In genomic region chr16:68488559-68488958, GRCh38 we compare ENCODE assay signal across 40 cellular contexts. TPM values are rescaled to one million over a fixed set of nuclear protein-coding genes. Genes with fewer than 3 reads are reported as not detected.
"Had no signal": no experiment of that assay in that cellular context is flagged by ENCODE, and none has a peak within 500 bp of the region (broad histone marks: within the 10 kb centered on the region; RNA-seq: fewer than 3 reads in every experiment).

No MANE protein-coding gene starts in this region.

- H3K36me3 Mint-ChIP-seq: activated CD4-positive, alpha-beta memory T cell treated with anti-CD3 and anti-CD28 coated beads for 36 hours; activated CD8-positive, alpha-beta memory T cell treated with anti-CD3 and anti-CD28 coated beads, Interleukin-2, amount 10 ng/mL, durations not matched to agents 7 days and 5 days; activated naive CD8-positive, alpha-beta T cell treated with anti-CD3 and anti-CD28 coated beads for 36 hours had no signal

- H3K4me1 Mint-ChIP-seq: activated CD8-positive, alpha-beta memory T cell treated with anti-CD3 and anti-CD28 coated beads, Interleukin-2, amount 10 ng/mL, durations not matched to agents 7 days and 5 days; activated T-helper 17 cell treated with anti-CD3 and anti-CD28 coated beads, Interleukin-2, amount 50 U/mL, for 72 hours; central memory CD8-positive, alpha-beta T cell had no signal

- ATAC-seq: activated CD8-positive, alpha-beta memory T cell treated with anti-CD3 and anti-CD28 coated beads, Interleukin-2, amount 10 ng/mL, durations not matched to agents 7 days and 5 days; activated T-cell treated with anti-CD3 and anti-CD28 coated beads, Interleukin-2, amount 50 U/mL, for 72 hours; activated T-helper 17 cell treated with anti-CD3 and anti-CD28 coated beads, Interleukin-2, amount 50 U/mL, for 72 hours had no signal

- FAIRE-seq: RCC 7860 had no signal

- H3K27me3 ChIP-seq: cardiac muscle cell had no signal

- H3K27me3 Mint-ChIP-seq: activated CD4-positive, alpha-beta memory T cell treated with anti-CD3 and anti-CD28 coated beads for 36 hours; activated naive CD8-positive, alpha-beta T cell treated with anti-CD3 and anti-CD28 coated beads for 36 hours; activated T-helper 17 cell treated with anti-CD3 and anti-CD28 coated beads, Interleukin-2, amount 50 U/mL, for 72 hours had no signal

- H3K27ac ChIP-seq: cardiac muscle cell, PC-9, VCaP had no signal

- H3K4me3 Mint-ChIP-seq: activated B cell treated with CpG ODN at 0.5 μM for 24 hours; activated CD4-positive, alpha-beta memory T cell treated with anti-CD3 and anti-CD28 coated beads for 36 hours; activated CD8-positive, alpha-beta memory T cell treated with anti-CD3 and anti-CD28 coated beads, Interleukin-2, amount 10 ng/mL, durations not matched to agents 7 days and 5 days; activated naive CD8-positive, alpha-beta T cell treated with anti-CD3 and anti-CD28 coated beads for 36 hours; activated T-cell treated with anti-CD3 and anti-CD28 coated beads, Interleukin-2, amount 50 U/mL, for 72 hours; activated T-helper 17 cell treated with anti-CD3 and anti-CD28 coated beads, Interleukin-2, amount 50 U/mL, for 72 hours; central memory CD8-positive, alpha-beta T cell had no signal

- DNase-seq: activated B cell treated with CpG ODN at 0.5 μM for 24 hours; activated CD4-positive, alpha-beta memory T cell treated with anti-CD3 and anti-CD28 coated beads for 36 hours; activated CD4-positive, alpha-beta T cell treated with anti-CD3 and anti-CD28 coated beads for 4 hours; activated CD4-positive, alpha-beta T cell treated with anti-CD3 and anti-CD28 coated beads, Interleukin-2, amount 50 U/mL, for 1 hour; activated CD4-positive, CD25-positive, alpha-beta regulatory T cell treated with anti-CD3 and anti-CD28 coated beads, Interleukin-2, amount 50 U/mL, for 72 hours; activated CD8-positive, alpha-beta memory T cell treated with anti-CD3 and anti-CD28 coated beads for 24 hours; activated CD8-positive, alpha-beta memory T cell treated with anti-CD3 and anti-CD28 coated beads, Interleukin-2, amount 10 ng/mL, durations not matched to agents 7 days and 5 days; activated CD8-positive, alpha-beta memory T cell treated with anti-CD3 and anti-CD28 coated beads, Interleukin-2, amount 50 U/mL, for 48 hours; activated effector memory CD4-positive, alpha-beta T cell treated with anti-CD3 and anti-CD28 coated beads, Interleukin-2, amount 50 U/mL, for 16 hours; activated naive CD4-positive, alpha-beta T cell; activated naive CD4-positive, alpha-beta T cell treated with anti-CD3 and anti-CD28 coated beads, Interleukin-2, amount 50 U/mL, for 16 hours; activated naive CD8-positive, alpha-beta T cell treated with anti-CD3 and anti-CD28 coated beads for 36 hours; activated T-cell treated with anti-CD3 and anti-CD28 coated beads, Interleukin-2, amount 50 U/mL, for 72 hours; amniotic stem cell; aorta; Karpas-422; KBM-7; NCI-H1105; NCI-H1436 treated with DMSO at 0.1 percent for 48 hours; NCI-H187; NCI-H2029 treated with DMSO at 0.1 percent for 48 hours; NCI-H2227 treated with DMSO at 0.1 percent for 48 hours; NCI-H446; NCI-H510A treated with DMSO at 0.1 percent for 48 hours; NCI-H526 treated with DMSO at 0.1 percent for 48 hours; NCI-H82; NK-92 treated with Interleukin-12 subunit alpha and Interleukin-12 subunit beta, amount 100 ng/mL, for 24 hours; PC-9; Right ventricle myocardium superior; SW 1271; T-helper 1 cell; T-helper 2 cell; T-helper 9 cell had no signal

- H3K36me3 ChIP-seq: cardiac muscle cell had no signal

- H3K4me2 ChIP-seq: PC-9 had no signal

- H3K9me3 Mint-ChIP-seq: activated B cell treated with CpG ODN at 0.5 μM for 24 hours; activated CD4-positive, alpha-beta memory T cell treated with anti-CD3 and anti-CD28 coated beads for 36 hours; activated naive CD8-positive, alpha-beta T cell treated with anti-CD3 and anti-CD28 coated beads for 36 hours; activated T-cell treated with anti-CD3 and anti-CD28 coated beads, Interleukin-2, amount 50 U/mL, for 72 hours; activated T-helper 17 cell treated with anti-CD3 and anti-CD28 coated beads, Interleukin-2, amount 50 U/mL, for 72 hours; central memory CD8-positive, alpha-beta T cell had no signal

- H3K4me3 ChIP-seq: cardiac muscle cell, PC-9 had no signal

- H2AFZ ChIP-seq: PC-9 had no signal

RNA-seq across cellular contexts. Expression of gene SMPD3, which starts 40.3 kb away (rescaled TPM):
- total RNA-seq: chondrocyte, MCF 10A had no signal
